ENCODE assay signal across 24 cellular contexts in genomic region chr12:116199160-116199559, GRCh38.
"Had no signal": no experiment of that assay in that cellular context is flagged by ENCODE, and none has a peak within 500 bp of the region (broad histone marks: within the 10 kb centered on the region; RNA-seq: fewer than 3 reads in every experiment).

No MANE protein-coding gene starts in this region.

- ATAC-seq: activated CD4-positive, CD25-positive, alpha-beta regulatory T cell treated with anti-CD3 and anti-CD28 coated beads, Interleukin-2, amount 50 U/mL, for 24 hours; foreskin keratinocyte; natural killer cell; psoas muscle; upper lobe of right lung had no signal

- H3K4me3 Mint-ChIP-seq: activated CD4-positive, alpha-beta memory T cell treated with anti-CD3 and anti-CD28 coated beads, Interleukin-2, amount 10 ng/mL, durations not matched to agents 7 days and 5 days; activated CD4-positive, alpha-beta T cell treated with anti-CD3 and anti-CD28 coated beads, Interleukin-2, amount 10 ng/mL, durations not matched to agents 24 days and 14 days; activated T-helper 1 cell treated with anti-CD3 and anti-CD28 coated beads, Interleukin-12 subunit alpha, Interleukin-12 subunit beta, Interleukin-2, Interleukin-4 antibody, amounts not matched to agents 30 ng/mL and 10 ng/mL and 1 ng/mL, durations not matched to agents 14 hours and 24 hours and 36 hours; endodermal cell; natural killer cell; stimulated activated naive CD8-positive, alpha-beta T cell treated with anti-CD3 and anti-CD28 coated beads, Interleukin-15, Interleukin-2, amounts not matched to agents 100 ng/mL and 50 ng/mL, for 24 hours had no signal

- H3K27ac ChIP-seq: ascending aorta, coronary artery, epithelial cell of prostate, foreskin keratinocyte, left ventricle myocardium inferior, ovary, psoas muscle, right atrium auricular region, thyroid gland, upper lobe of right lung had no signal

- H3K27ac Mint-ChIP-seq: activated CD4-positive, alpha-beta memory T cell treated with anti-CD3 and anti-CD28 coated beads, Interleukin-2, amount 10 ng/mL, durations not matched to agents 7 days and 5 days; activated CD4-positive, alpha-beta T cell treated with anti-CD3 and anti-CD28 coated beads, Interleukin-2, amount 10 ng/mL, durations not matched to agents 24 days and 14 days; activated T-helper 1 cell treated with anti-CD3 and anti-CD28 coated beads, Interleukin-12 subunit alpha, Interleukin-12 subunit beta, Interleukin-2, Interleukin-4 antibody, amounts not matched to agents 30 ng/mL and 10 ng/mL and 1 ng/mL, durations not matched to agents 14 hours and 24 hours and 36 hours; endodermal cell; stimulated activated naive CD8-positive, alpha-beta T cell treated with anti-CD3 and anti-CD28 coated beads, Interleukin-15, Interleukin-2, amounts not matched to agents 100 ng/mL and 50 ng/mL, for 24 hours had no signal

- H3K4me3 ChIP-seq: ascending aorta, coronary artery, left ventricle myocardium inferior, ovary, psoas muscle, right atrium auricular region, thyroid gland, upper lobe of right lung had no signal

- H3K27me3 Mint-ChIP-seq: activated CD4-positive, alpha-beta memory T cell treated with anti-CD3 and anti-CD28 coated beads, Interleukin-2, amount 10 ng/mL, durations not matched to agents 7 days and 5 days; activated CD4-positive, alpha-beta T cell treated with anti-CD3 and anti-CD28 coated beads, Interleukin-2, amount 10 ng/mL, durations not matched to agents 24 days and 14 days; activated naive CD4-positive, alpha-beta T cell treated with anti-CD3 and anti-CD28 coated beads, Interleukin-2, amount 50 U/mL, for 24 hours; stimulated activated naive CD8-positive, alpha-beta T cell treated with anti-CD3 and anti-CD28 coated beads, Interleukin-15, Interleukin-2, amounts not matched to agents 100 ng/mL and 50 ng/mL, for 24 hours had no signal

- H3K36me3 Mint-ChIP-seq: natural killer cell had no signal

- H3K27me3 ChIP-seq: ascending aorta, foreskin keratinocyte, ovary, right atrium auricular region, thyroid gland, upper lobe of right lung had no signal

- H3K4me1 ChIP-seq: foreskin keratinocyte had no signal

- DNase-seq: activated CD4-positive, alpha-beta memory T cell treated with anti-CD3 and anti-CD28 coated beads, Interleukin-2, amount 10 ng/mL, durations not matched to agents 7 days and 5 days; activated CD4-positive, alpha-beta T cell treated with anti-CD3 and anti-CD28 coated beads, Interleukin-2, amount 10 ng/mL, durations not matched to agents 24 days and 14 days; activated gamma-delta T cell; endodermal cell; foreskin keratinocyte; left ventricle myocardium inferior; mammary epithelial cell; midbrain; natural killer cell; ovary; psoas muscle; stimulated activated CD4-positive, alpha-beta T cell treated with anti-CD3 and anti-CD28 coated beads, Interleukin-12 subunit alpha, Interleukin-12 subunit beta, amount 100 ng/mL, for 4 hours; stimulated activated CD4-positive, alpha-beta T cell treated with anti-CD3 and anti-CD28 coated beads, Interleukin-4, amount 100 ng/mL, for 4 hours; substantia nigra; thyroid gland; upper lobe of right lung had no signal

- H3K9me3 Mint-ChIP-seq: activated CD4-positive, alpha-beta memory T cell treated with anti-CD3 and anti-CD28 coated beads, Interleukin-2, amount 10 ng/mL, durations not matched to agents 7 days and 5 days; activated CD4-positive, alpha-beta T cell treated with anti-CD3 and anti-CD28 coated beads, Interleukin-2, amount 10 ng/mL, durations not matched to agents 24 days and 14 days; activated naive CD4-positive, alpha-beta T cell treated with anti-CD3 and anti-CD28 coated beads, Interleukin-2, amount 50 U/mL, for 24 hours; activated T-helper 1 cell treated with anti-CD3 and anti-CD28 coated beads, Interleukin-12 subunit alpha, Interleukin-12 subunit beta, Interleukin-2, Interleukin-4 antibody, amounts not matched to agents 30 ng/mL and 10 ng/mL and 1 ng/mL, durations not matched to agents 14 hours and 24 hours and 36 hours; endodermal cell; natural killer cell; stimulated activated naive CD8-positive, alpha-beta T cell treated with anti-CD3 and anti-CD28 coated beads, Interleukin-15, Interleukin-2, amounts not matched to agents 100 ng/mL and 50 ng/mL, for 24 hours had no signal

- H3K36me3 ChIP-seq: ascending aorta, left ventricle myocardium inferior, ovary, right atrium auricular region, thyroid gland, upper lobe of right lung had no signal

- H3K9me3 ChIP-seq: ascending aorta, left ventricle myocardium inferior, ovary, psoas muscle, right atrium auricular region, thyroid gland, upper lobe of right lung had no signal
